ENCODE assay signal across 13 cellular contexts in genomic region chr6:157491571-157492232, GRCh38.
DNase-seq lines count a peak whose midpoint lies in the region; ATAC-seq and TF ChIP-seq lines count a peak whose summit lies in the region.
"Had no signal": no experiment of that assay in that cellular context is flagged by ENCODE, and none has a peak within 500 bp of the region (broad histone marks: within the 10 kb centered on the region; RNA-seq: fewer than 3 reads in every experiment).

No MANE protein-coding gene starts in this region.

- ATAC-seq in stimulated activated memory B cell treated with anti-CD40 and anti-IgM and Interleukin-4, amounts not matched to agents 10 μg/mL and 1 μg/mL and 100 μg/mL, for 72 hours: no peak
- no peak for ATAC-seq in HG03045 (IDR thresholded peaks at IDR 0.05; ENCODE audit: unreplicated experiment)
- ATAC-seq: HCT116 had no signal

- POLR2A ChIA-PET in HEK293 (lab: Yijun Ruan, JAX): no interaction called here

- peaks cover 2% of the 10 kb centered on the region for H3K9me3 Mint-ChIP-seq in stimulated activated memory B cell treated with anti-CD40 and anti-IgM and Interleukin-4, amounts not matched to agents 10 μg/mL and 1 μg/mL and 100 μg/mL, for 72 hours
- H3K9me3 Mint-ChIP-seq: CD4-positive, alpha-beta T cell; IgD-negative memory B cell had no signal

- 93% methylated on average over 20 of the region's 20 CpGs for WGBS in esophagus muscularis mucosa

- H3K27me3 ChIP-seq in WERI-Rb-1 (ENCODE audit: insufficient read depth, low read depth, severe bottlenecking): no peaks in the 10 kb centered on the region
- H3K27me3 ChIP-seq in esophagus muscularis mucosa: no peaks in the 10 kb centered on the region

- H3K4me1 ChIP-seq in HEK293 (ENCODE audit: control insufficient read depth, insufficient read depth, low read length): peaks cover 20% of the 10 kb centered on the region
- H3K4me1 ChIP-seq in esophagus muscularis mucosa: peaks cover 0 to 3% (median 0%) of the 10 kb centered on the region in 4 donors

- H3K27me3 Mint-ChIP-seq in stimulated activated memory B cell treated with anti-CD40 and anti-IgM and Interleukin-4, amounts not matched to agents 10 μg/mL and 1 μg/mL and 100 μg/mL, for 72 hours: no peaks in the 10 kb centered on the region
- H3K27me3 Mint-ChIP-seq: CD4-positive, alpha-beta T cell had no signal

- peak overlapping the region; percentile 38 for H3K27ac Mint-ChIP-seq in stimulated activated memory B cell treated with anti-CD40 and anti-IgM and Interleukin-4, amounts not matched to agents 10 μg/mL and 1 μg/mL and 100 μg/mL, for 72 hours
- H3K27ac Mint-ChIP-seq: CD4-positive, alpha-beta T cell had no signal

- in situ Hi-C loops in GM13977 (cut with MboI; ENCODE audit: low pct_unique_long_range_greater_than_20kb, low sequenced_read_pairs, unreplicated experiment): no loop called here

- H3K4me3 ChIP-seq in HEK293 (ENCODE audit: low read depth, low read length) (no peak overlapping the region), WERI-Rb-1 (ENCODE audit: low read depth, low read length) (no peak overlapping the region), esophagus muscularis mucosa (no peak overlapping the region)
- H3K4me3 ChIP-seq: BLaER1 treated with 17β-estradiol and CSF1 and Interleukin-3, amounts not matched to agents 10 nM and 100 nM had no signal

- H3K27ac ChIP-seq in HEK293 (ENCODE audit: extremely low read depth, low read depth, low read length) (no peak overlapping the region), WERI-Rb-1 (no peak overlapping the region), esophagus muscularis mucosa (replicated peaks in 1 of 4) (no peak overlapping the region)
- H3K27ac ChIP-seq: BLaER1 treated with 17β-estradiol and CSF1 and Interleukin-3, amounts not matched to agents 10 nM and 100 nM had no signal

- CTCF ChIA-PET in HEK293 (lab: Yijun Ruan, JAX): no interaction called here

- peaks cover 20% of the 10 kb centered on the region for H3K36me3 Mint-ChIP-seq in stimulated activated memory B cell treated with anti-CD40 and anti-IgM and Interleukin-4, amounts not matched to agents 10 μg/mL and 1 μg/mL and 100 μg/mL, for 72 hours

- peak; percentile 40 for DNase-seq in WERI-Rb-1
- peak; percentile 26 for DNase-seq in esophagus muscularis mucosa (ENCODE audit: extremely low spot score)
- DNase-seq in GM13977 (ENCODE audit: low spot score): no peak
- no peak for DNase-seq in stimulated activated CD4-positive, alpha-beta T cell treated with anti-CD3 and anti-CD28 coated beads, Interleukin-15, amount 100 ng/mL, for 24 hours
- DNase-seq: ACHN; CD4-positive, alpha-beta T cell; DMS79 had no signal

- H3K36me3 ChIP-seq in HEK293 (ENCODE audit: control insufficient read depth in 2 of 2, insufficient read depth in 1 of 2, low read length in 2 of 2) (no peaks in the 10 kb centered on the region), WERI-Rb-1 (no peaks in the 10 kb centered on the region), esophagus muscularis mucosa (no peaks in the 10 kb centered on the region)

- TF ChIP-seq CTCF in HEK293 (tag by site-specific recombination; IDR thresholded peaks at IDR 0.05) (no peak), WERI-Rb-1 (IDR thresholded peaks at IDR 0.05; ENCODE audit: low read depth, low read length) (no peak), esophagus muscularis mucosa (IDR thresholded peaks at IDR 0.05) (no peak), GM13977 (IDR thresholded peaks at IDR 0.05; ENCODE audit: extremely low read depth, insufficient read depth, missing control alignments) (no peak)

- H3K4me3 Mint-ChIP-seq in stimulated activated memory B cell treated with anti-CD40 and anti-IgM and Interleukin-4, amounts not matched to agents 10 μg/mL and 1 μg/mL and 100 μg/mL, for 72 hours: no peak overlapping the region
- H3K4me3 Mint-ChIP-seq: CD4-positive, alpha-beta T cell had no signal

- H3K9me3 ChIP-seq in HEK293 (ENCODE audit: control insufficient read depth, insufficient read depth, low read depth, low read length) (no peaks in the 10 kb centered on the region), WERI-Rb-1 (ENCODE audit: severe bottlenecking) (no peaks in the 10 kb centered on the region), esophagus muscularis mucosa (peaks cover 0 to 4% (median 0%) of the 10 kb centered on the region in 4 donors)

- no peak for TF ChIP-seq POLR2A in esophagus muscularis mucosa (IDR thresholded peaks at IDR 0.05; ENCODE audit: low read depth)

- H3K4me1 Mint-ChIP-seq in stimulated activated memory B cell treated with anti-CD40 and anti-IgM and Interleukin-4, amounts not matched to agents 10 μg/mL and 1 μg/mL and 100 μg/mL, for 72 hours: peaks cover 62% of the 10 kb centered on the region

- TF ChIP-seq EP300 in esophagus muscularis mucosa (IDR thresholded peaks at IDR 0.05): no peak

- intact Hi-C loops in esophagus muscularis mucosa (cut with DNase I): no loop called here

TF ChIP-seq in HEK293, 187 proteins besides CTCF, POLR2A, EP300 and RAD21:
- TF ChIP-seq SCRT2 (tag by site-specific recombination; IDR thresholded peaks at IDR 0.05) (peak; percentile 47), BCL11A (tag by site-specific recombination; IDR thresholded peaks at IDR 0.05; ENCODE audit: low read depth) (no peak), HOXC10 (CRISPR knock-in tag; IDR thresholded peaks at IDR 0.05) (no peak)

Comparison
In these comparisons a context has a peak if more than half of its experiments do, and no peak if none do; other contexts are left out.
1. DNase-seq: peak in WERI-Rb-1 (single experiment) and esophagus muscularis mucosa (single experiment); none in GM13977 (single experiment) and stimulated activated CD4-positive, alpha-beta T cell treated with anti-CD3 and anti-CD28 coated beads, Interleukin-15, amount 100 ng/mL, for 24 hours (single experiment).